22 cellular contexts compared by ENCODE assay signal in genomic region chr16:17747357-17747756, GRCh38.
DNase-seq lines count a peak whose midpoint lies in the region; ATAC-seq and TF ChIP-seq lines count a peak whose summit lies in the region.
"Had no signal": no experiment of that assay in that cellular context is flagged by ENCODE, and none has a peak within 500 bp of the region (broad histone marks: within the 10 kb centered on the region; RNA-seq: fewer than 3 reads in every experiment).

No MANE protein-coding gene starts in this region.

- peak overlapping the region; percentile 90 for H2AFZ ChIP-seq in neural progenitor cell (replicated peaks)

- H3K4me1 Mint-ChIP-seq in endothelial cell (ENCODE audit: unreplicated experiment) (no peaks in the 10 kb centered on the region), neural progenitor cell (peaks cover 34% of the 10 kb centered on the region)
- H3K4me1 Mint-ChIP-seq in activated CD4-positive, alpha-beta memory T cell treated with anti-CD3 and anti-CD28 coated beads for 36 hours (ENCODE audit: low read depth) = no peaks in the 10 kb centered on the region
- H3K4me1 Mint-ChIP-seq: CD4-positive, CD25-positive, alpha-beta regulatory T cell; CD8-positive, alpha-beta memory T cell had no signal

- H3K27me3 ChIP-seq in neural progenitor cell = no peaks in the 10 kb centered on the region
- H3K27me3 ChIP-seq: BE2C had no signal

- H3K4me1 ChIP-seq in HEK293 (ENCODE audit: control insufficient read depth, insufficient read depth, low read length) = no peaks in the 10 kb centered on the region
- peaks cover 46% of the 10 kb centered on the region for H3K4me1 ChIP-seq in neural progenitor cell
- H3K4me1 ChIP-seq: BE2C had no signal

- H3K9me3 Mint-ChIP-seq in endothelial cell (ENCODE audit: unreplicated experiment) (no peaks in the 10 kb centered on the region), neural progenitor cell (no peaks in the 10 kb centered on the region)
- peaks cover 5% of the 10 kb centered on the region for H3K9me3 Mint-ChIP-seq in activated CD4-positive, alpha-beta memory T cell treated with anti-CD3 and anti-CD28 coated beads for 36 hours

- H3K4me3 ChIP-seq in HEK293 (ENCODE audit: low read depth, low read length) (no peak overlapping the region), SK-N-MC (no peak overlapping the region), neural progenitor cell (no peak overlapping the region)
- H3K4me3 ChIP-seq: GM12878 had no signal

- no peaks in the 10 kb centered on the region for H3K9me3 ChIP-seq in HEK293 (ENCODE audit: control insufficient read depth, insufficient read depth, low read depth, low read length)
- no peaks in the 10 kb centered on the region for H3K9me3 ChIP-seq in SK-N-MC (ENCODE audit: low read depth, low read length)
- H3K9me3 ChIP-seq in neural progenitor cell (ENCODE audit: low read depth) = no peaks in the 10 kb centered on the region

- H3K27me3 Mint-ChIP-seq in endothelial cell (ENCODE audit: unreplicated experiment) (peaks cover 6% of the 10 kb centered on the region), neural progenitor cell (ENCODE audit: insufficient read depth, low read depth) (peaks cover 10% of the 10 kb centered on the region)
- H3K27me3 Mint-ChIP-seq in activated CD4-positive, alpha-beta memory T cell treated with anti-CD3 and anti-CD28 coated beads for 36 hours = peaks cover 7% of the 10 kb centered on the region

- no peak overlapping the region for H3K4me3 Mint-ChIP-seq in endothelial cell (ENCODE audit: unreplicated experiment)
- H3K4me3 Mint-ChIP-seq in neural progenitor cell = no peak overlapping the region
- H3K4me3 Mint-ChIP-seq in activated CD4-positive, alpha-beta memory T cell treated with anti-CD3 and anti-CD28 coated beads for 36 hours = no peak overlapping the region
- H3K4me3 Mint-ChIP-seq: CD4-positive, CD25-positive, alpha-beta regulatory T cell; CD8-positive, alpha-beta memory T cell had no signal

- TF ChIP-seq CTCF in HEK293 (tag by site-specific recombination; IDR thresholded peaks at IDR 0.05) (no peak), endothelial cell (IDR thresholded peaks at IDR 0.05; ENCODE audit: unreplicated experiment) (no peak), neural progenitor cell (IDR thresholded peaks at IDR 0.05) (no peak)

- H3K27ac Mint-ChIP-seq in endothelial cell (ENCODE audit: unreplicated experiment) (peak overlapping the region; percentile 34), neural progenitor cell (no peak overlapping the region)
- H3K27ac Mint-ChIP-seq in activated CD4-positive, alpha-beta memory T cell treated with anti-CD3 and anti-CD28 coated beads for 36 hours = no peak overlapping the region
- H3K27ac Mint-ChIP-seq: CD4-positive, CD25-positive, alpha-beta regulatory T cell; CD8-positive, alpha-beta memory T cell had no signal

- no peak overlapping the region for H3K9ac ChIP-seq in SK-N-MC (ENCODE audit: insufficient read length)
- no peak overlapping the region for H3K9ac ChIP-seq in neural progenitor cell
- H3K9ac ChIP-seq: KMS-11 had no signal

- H4K20me1 ChIP-seq in neural progenitor cell (ENCODE audit: low read depth) = no peaks in the 10 kb centered on the region

- no peaks in the 10 kb centered on the region for H3K79me2 ChIP-seq in neural progenitor cell (ENCODE audit: low read depth)

- DNase-seq in SK-N-MC (ENCODE audit: low read depth, low spot score) = no peak
- DNase-seq in endothelial cell (ENCODE audit: low spot score) = no peak
- no peak for DNase-seq in neural progenitor cell (ENCODE audit: low spot score)
- DNase-seq in HK-2 (ENCODE audit: unreplicated experiment) = no peak
- DNase-seq in activated CD4-positive, alpha-beta memory T cell treated with anti-CD3 and anti-CD28 coated beads for 36 hours = no peak
- DNase-seq in NCI-H2029 treated with DMSO at 0.1 percent for 48 hours (lab: John Stamatoyannopoulos, UW) = no peak
- DNase-seq: ACHN; BE2C; C1 segment of cervical spinal cord; CD4-positive, CD25-positive, alpha-beta regulatory T cell; CD8-positive, alpha-beta memory T cell; COR-L47; DMS 273 treated with DMSO at 0.1 percent for 48 hours; DMS53; DND-41; EL; H7 had no signal

- CTCF ChIA-PET in HEK293 (lab: Yijun Ruan, JAX) = no interaction called here
- CTCF ChIA-PET in activated CD4-positive, alpha-beta memory T cell treated with anti-CD3 and anti-CD28 coated beads for 36 hours (lab: Charles Lee) = no interaction called here

- peaks cover 54% of the 10 kb centered on the region for H3F3A ChIP-seq in neural progenitor cell (ENCODE audit: low read depth)

- H3K36me3 ChIP-seq in HEK293 (ENCODE audit: control insufficient read depth in 2 of 2, insufficient read depth in 1 of 2, low read length in 2 of 2) = no peaks in the 10 kb centered on the region
- H3K36me3 ChIP-seq in SK-N-MC (ENCODE audit: insufficient read depth, low read length) = no peaks in the 10 kb centered on the region
- no peaks in the 10 kb centered on the region for H3K36me3 ChIP-seq in neural progenitor cell
- H3K36me3 ChIP-seq: BE2C had no signal

- ATAC-seq in HG03565 (IDR thresholded peaks at IDR 0.05; ENCODE audit: unreplicated experiment) = no peak
- ATAC-seq: GM12878 had no signal

- POLR2A ChIA-PET in HEK293 (lab: Yijun Ruan, JAX) = no interaction called here
- POLR2A ChIA-PET in activated CD4-positive, alpha-beta memory T cell treated with anti-CD3 and anti-CD28 coated beads for 36 hours (lab: Charles Lee) = no interaction called here

- H3K36me3 Mint-ChIP-seq in endothelial cell (ENCODE audit: low read depth, unreplicated experiment) = no peaks in the 10 kb centered on the region
- H3K36me3 Mint-ChIP-seq in neural progenitor cell = no peaks in the 10 kb centered on the region
- H3K36me3 Mint-ChIP-seq in activated CD4-positive, alpha-beta memory T cell treated with anti-CD3 and anti-CD28 coated beads for 36 hours = no peaks in the 10 kb centered on the region
- H3K36me3 Mint-ChIP-seq: CD4-positive, CD25-positive, alpha-beta regulatory T cell; CD8-positive, alpha-beta memory T cell had no signal

- peak overlapping the region; percentile 43 for H3K4me2 ChIP-seq in neural progenitor cell
- H3K4me2 ChIP-seq: KMS-11 had no signal

- H3K27ac ChIP-seq in HEK293 (ENCODE audit: extremely low read depth, low read depth, low read length) (no peak overlapping the region), SK-N-MC (0 out of 2 replicates have a peak overlapping the region, but pooled peaks have one; percentile 70), neural progenitor cell (no peak overlapping the region)
- H3K27ac ChIP-seq: HL-60, KMS-11 had no signal

- intact Hi-C loops in activated CD4-positive, alpha-beta memory T cell treated with anti-CD3 and anti-CD28 coated beads for 36 hours (cut with micrococcal nuclease) = no loop called here

TF ChIP-seq in HEK293, 187 proteins besides CTCF, POLR2A, EP300 and RAD21:
- no peak for TF ChIP-seq ZNF394 (tag by site-specific recombination; IDR thresholded peaks at IDR 0.05; ENCODE audit: borderline replicate concordance)
- no peak for TF ChIP-seq ZNF664 (tag by site-specific recombination; IDR thresholded peaks at IDR 0.05)
- TF ChIP-seq ZNF112 (tag by site-specific recombination; IDR thresholded peaks at IDR 0.05) = no peak
- TF ChIP-seq ZNF366 (tag by site-specific recombination; conservative IDR thresholded peaks at IDR 0.05) = peak; percentile 44; the same call in 1 of the 2 replicates
